28 cellular contexts compared by ENCODE assay signal in genomic region chr3:173839859-173840258, GRCh38.
"Had no signal": no experiment of that assay in that cellular context is flagged by ENCODE, and none has a peak within 500 bp of the region (broad histone marks: within the 10 kb centered on the region; RNA-seq: fewer than 3 reads in every experiment).

No MANE protein-coding gene starts in this region.

- H3K9ac ChIP-seq: neural progenitor cell, parathyroid adenoma had no signal

- H3K27me3 ChIP-seq: neural progenitor cell, ovary, spleen, suprapubic skin, testis, tibial artery, transverse colon, upper lobe of right lung, uterus had no signal

- H3K4me2 ChIP-seq: neural progenitor cell, smooth muscle cell had no signal

- H3K4me1 ChIP-seq: neural progenitor cell, parathyroid adenoma, psoas muscle, spleen, suprapubic skin, testis, tibial artery, transverse colon, upper lobe of right lung, uterus had no signal

- DNase-seq: natural killer cell; occipital lobe; ovary; posterior cingulate gyrus; psoas muscle; right cardiac atrium; spleen; stimulated activated CD4-positive, alpha-beta T cell treated with anti-CD3 and anti-CD28 coated beads, Interleukin-12 subunit alpha, Interleukin-12 subunit beta, amount 100 ng/mL, for 4 hours; stimulated activated CD4-positive, alpha-beta T cell treated with anti-CD3 and anti-CD28 coated beads, Interleukin-1b, Interleukin-23, amount 100 ng/mL, for 48 hours; stimulated activated CD4-positive, alpha-beta T cell treated with anti-CD3 and anti-CD28 coated beads, Interleukin-4, amount 100 ng/mL, for 1 hour; stimulated activated CD4-positive, alpha-beta T cell treated with anti-CD3 and anti-CD28 coated beads, Interleukin-4, amount 100 ng/mL, for 4 hours; stimulated activated CD8-positive, alpha-beta memory T cell treated with anti-CD3 and anti-CD28 coated beads, Interleukin-4, amount 100 ng/mL, for 48 hours; stimulated activated naive CD4-positive, alpha-beta T cell; stimulated activated naive CD8-positive, alpha-beta T cell treated with anti-CD3 and anti-CD28 coated beads, Interleukin-15, amount 100 ng/mL, for 72 hours; stimulated activated naive CD8-positive, alpha-beta T cell treated with anti-CD3 and anti-CD28 coated beads, Interleukin-15, Interleukin-2, amounts not matched to agents 100 U/mL and 50 U/mL, for 24 hours; substantia nigra; testis; tibial artery; transverse colon; upper lobe of right lung; uterus had no signal

- H3K4me3 ChIP-seq: neural progenitor cell, ovary, psoas muscle, skin epidermis, smooth muscle cell, spleen, suprapubic skin, testis, tibial artery, transverse colon, upper lobe of right lung, uterus had no signal

- H3K9me3 ChIP-seq: ovary, psoas muscle, suprapubic skin, testis, tibial artery, transverse colon, upper lobe of right lung, uterus had no signal

- ATAC-seq: natural killer cell; psoas muscle; right cardiac atrium; sciatic nerve; stimulated activated memory B cell treated with anti-CD40 and anti-IgM and Interleukin-4, amounts not matched to agents 10 μg/mL and 1 μg/mL and 100 μg/mL, for 72 hours; stimulated activated naive CD8-positive, alpha-beta T cell treated with anti-CD3 and anti-CD28 coated beads, Interleukin-15, amount 100 ng/mL, for 72 hours; stimulated activated naive CD8-positive, alpha-beta T cell treated with anti-CD3 and anti-CD28 coated beads, Interleukin-15, Interleukin-2, amounts not matched to agents 100 U/mL and 50 U/mL, for 24 hours; upper lobe of right lung had no signal

- H2AFZ ChIP-seq: neural progenitor cell, parathyroid adenoma had no signal

- H3K36me3 ChIP-seq: neural progenitor cell, ovary, spleen, suprapubic skin, tibial artery, transverse colon, upper lobe of right lung, uterus had no signal

- H3K27ac ChIP-seq: neural progenitor cell, ovary, parathyroid adenoma, psoas muscle, skin epidermis, spleen, suprapubic skin, testis, tibial artery, transverse colon, upper lobe of right lung, uterus had no signal
